In genomic region chr19:31338069-31338767, GRCh38 we compare ENCODE assay signal across 8 cellular contexts. TPM values are rescaled to one million over a fixed set of nuclear protein-coding genes. Genes with fewer than 3 reads are reported as not detected.
DNase-seq lines count a peak whose midpoint lies in the region; ATAC-seq and TF ChIP-seq lines count a peak whose summit lies in the region.

No MANE protein-coding gene starts in this region.

- no peak overlapping the region for H3K4me3 Mint-ChIP-seq in activated CD8-positive, alpha-beta memory T cell treated with anti-CD3 and anti-CD28 coated beads, Interleukin-2, amount 10 ng/mL, durations not matched to agents 7 days and 5 days

- H3K27ac ChIP-seq in WERI-Rb-1 (no peak overlapping the region), left ventricle myocardium inferior (replicated peaks) (peak overlapping the region; percentile 57), gastrocnemius medialis (no peak overlapping the region)

- peak; percentile 53 for DNase-seq in activated CD8-positive, alpha-beta memory T cell treated with anti-CD3 and anti-CD28 coated beads, Interleukin-2, amount 10 ng/mL, durations not matched to agents 7 days and 5 days
- no peak for DNase-seq in activated CD8-positive, alpha-beta memory T cell treated with anti-CD3 and anti-CD28 coated beads, Interleukin-2, amount 50 U/mL, for 4 hours
- DNase-seq in WERI-Rb-1, result peak; percentile 78
- DNase-seq in left ventricle myocardium inferior, result peak; percentile 58
- DNase-seq in gastrocnemius medialis, result no peak
- DNase-seq in NCI-H524 treated with DMSO at 0.1 percent for 48 hours (lab: John Stamatoyannopoulos, UW), result no peak

- CTCF ChIA-PET in activated CD8-positive, alpha-beta memory T cell treated with anti-CD3 and anti-CD28 coated beads, Interleukin-2, amount 10 ng/mL, durations not matched to agents 7 days and 5 days (lab: Charles Lee), result interaction anchor here (1.3 kb wide), 1 partner anchor 655 kb away, joined by 5 read pairs; no protein-coding TSS in a partner anchor

- peaks cover 71% of the 10 kb centered on the region for H3K27me3 Mint-ChIP-seq in activated CD8-positive, alpha-beta memory T cell treated with anti-CD3 and anti-CD28 coated beads, Interleukin-2, amount 10 ng/mL, durations not matched to agents 7 days and 5 days

- H3K4me3 ChIP-seq in WERI-Rb-1 (ENCODE audit: low read depth, low read length), result no peak overlapping the region
- H3K4me3 ChIP-seq in left ventricle myocardium inferior, result no peak overlapping the region
- H3K4me3 ChIP-seq in gastrocnemius medialis, result no peak overlapping the region

- no peaks in the 10 kb centered on the region for H3K27me3 ChIP-seq in WERI-Rb-1 (ENCODE audit: insufficient read depth, low read depth, severe bottlenecking)
- no peaks in the 10 kb centered on the region for H3K27me3 ChIP-seq in left ventricle myocardium inferior (ENCODE audit: low read depth)
- no peaks in the 10 kb centered on the region for H3K27me3 ChIP-seq in gastrocnemius medialis

- intact Hi-C loops in left ventricle myocardium inferior (cut with micrococcal nuclease) (no loop called here), gastrocnemius medialis (cut with DNase I; ENCODE audit: low total_unique reads) (no loop called here)

- peak; percentile 36 for ATAC-seq in activated CD8-positive, alpha-beta memory T cell treated with anti-CD3 and anti-CD28 coated beads, Interleukin-2, amount 10 ng/mL, durations not matched to agents 7 days and 5 days
- ATAC-seq in gastrocnemius medialis, result peak in 1 of 2 donors; percentile 52
- no peak for ATAC-seq in HG03354 (IDR thresholded peaks at IDR 0.05; ENCODE audit: poor library complexity, severe bottlenecking, unreplicated experiment)
- ATAC-seq in HG03280 (IDR thresholded peaks at IDR 0.05; ENCODE audit: unreplicated experiment), result no peak

- in situ Hi-C loops in gastrocnemius medialis (cut with MboI; ENCODE audit: low sequenced_read_pairs in 4 of 4), result no loop called here

- H3K36me3 ChIP-seq in WERI-Rb-1 (no peaks in the 10 kb centered on the region), left ventricle myocardium inferior (no peaks in the 10 kb centered on the region), gastrocnemius medialis (no peaks in the 10 kb centered on the region)

- no peaks in the 10 kb centered on the region for H3K9me3 Mint-ChIP-seq in activated CD8-positive, alpha-beta memory T cell treated with anti-CD3 and anti-CD28 coated beads, Interleukin-2, amount 10 ng/mL, durations not matched to agents 7 days and 5 days (ENCODE audit: low read depth)

- H3K27ac Mint-ChIP-seq in activated CD8-positive, alpha-beta memory T cell treated with anti-CD3 and anti-CD28 coated beads, Interleukin-2, amount 10 ng/mL, durations not matched to agents 7 days and 5 days, result no peak overlapping the region

- TF ChIP-seq CTCF in WERI-Rb-1 (IDR thresholded peaks at IDR 0.05; ENCODE audit: low read depth, low read length) (peak; percentile 91), left ventricle myocardium inferior (IDR thresholded peaks at IDR 0.05; ENCODE audit: borderline replicate concordance) (peak; percentile 73), gastrocnemius medialis (IDR thresholded peaks at IDR 0.05 in 4 of 5, conservative IDR thresholded peaks at IDR 0.05 in 1 of 5) (peak in 3 of 5 experiments; percentile 28 to 43 (median 35))

- TF ChIP-seq POLR2A in gastrocnemius medialis (IDR thresholded peaks at IDR 0.05), result no peak

- no peaks in the 10 kb centered on the region for H3K36me3 Mint-ChIP-seq in activated CD8-positive, alpha-beta memory T cell treated with anti-CD3 and anti-CD28 coated beads, Interleukin-2, amount 10 ng/mL, durations not matched to agents 7 days and 5 days

- no peaks in the 10 kb centered on the region for H3K9me3 ChIP-seq in WERI-Rb-1 (ENCODE audit: severe bottlenecking)
- H3K9me3 ChIP-seq in left ventricle myocardium inferior (replicated peaks), result no peaks in the 10 kb centered on the region
- H3K9me3 ChIP-seq in gastrocnemius medialis, result no peaks in the 10 kb centered on the region

- peaks cover 19% of the 10 kb centered on the region for H3K4me1 Mint-ChIP-seq in activated CD8-positive, alpha-beta memory T cell treated with anti-CD3 and anti-CD28 coated beads, Interleukin-2, amount 10 ng/mL, durations not matched to agents 7 days and 5 days

- H3K4me1 ChIP-seq in left ventricle myocardium inferior (peaks cover 28% of the 10 kb centered on the region), gastrocnemius medialis (no peaks in the 10 kb centered on the region)

RNA-seq across cellular contexts. Expression of gene TSHZ3, which starts 11.0 kb away (rescaled TPM):
- 1 to 10 TPM in 1 of 2 experiments, under 1 TPM in 1; 0.94 to 1.5 TPM for total RNA-seq in activated CD8-positive, alpha-beta memory T cell treated with anti-CD3 and anti-CD28 coated beads, Interleukin-2, amount 10 ng/mL, durations not matched to agents 7 days and 5 days
- total RNA-seq in left ventricle myocardium inferior (2.9 TPM), gastrocnemius medialis (1 to 10 TPM; 1.6 to 2.3 (median 1.9) TPM)

Comparison
In these comparisons a context has a peak if more than half of its experiments do, and no peak if none do; other contexts are left out.
1. DNase-seq: peak in activated CD8-positive, alpha-beta memory T cell treated with anti-CD3 and anti-CD28 coated beads, Interleukin-2, amount 10 ng/mL, durations not matched to agents 7 days and 5 days (single experiment), WERI-Rb-1 (single experiment) and left ventricle myocardium inferior (single experiment); none in activated CD8-positive, alpha-beta memory T cell treated with anti-CD3 and anti-CD28 coated beads, Interleukin-2, amount 50 U/mL, for 4 hours (single experiment), gastrocnemius medialis (0 of 2) and NCI-H524 treated with DMSO at 0.1 percent for 48 hours (single experiment).
2. CTCF ChIP-seq: peak in every context shown above with its lines; median percentile 91 in WERI-Rb-1; 73 in left ventricle myocardium inferior; 35 in gastrocnemius medialis.